6 cellular contexts compared by ENCODE assay signal in genomic region chr6:30615958-30616810, GRCh38. TPM values are rescaled to one million over a fixed set of nuclear protein-coding genes. Genes with fewer than 3 reads are reported as not detected.
A peak's percentile ranks its signal among the peaks of the same experiment; 100 is the strongest.
DNase-seq lines count a peak whose midpoint lies in the region; ATAC-seq, FAIRE-seq and TF ChIP-seq lines count a peak whose summit lies in the region.

No MANE protein-coding gene starts in this region.

- H3K36me3 Mint-ChIP-seq in HFFc6 (ENCODE audit: low read depth) (peaks cover 59% of the 10 kb centered on the region), progenitor cell of endocrine pancreas (ENCODE audit: insufficient read depth) (peaks cover 25% of the 10 kb centered on the region)

- no peak overlapping the region for H2BK15ac ChIP-seq in H1 (ENCODE audit: low read length)

- peak overlapping the region; percentile 71; the same call in 1 of the 2 replicates for H2BK12ac ChIP-seq in H1 (ENCODE audit: low read depth, low read length)

- peak overlapping the region; percentile 97 for H3K4me3 Mint-ChIP-seq in HFFc6
- H3K4me3 Mint-ChIP-seq in progenitor cell of endocrine pancreas (ENCODE audit: low read depth): peak overlapping the region; percentile 100

- no peak overlapping the region for H2AFZ ChIP-seq in H1 (ENCODE audit: low read length)

- CTCF ChIA-PET in H1 (lab: Charles Lee; ENCODE audit: partially characterized antibody): interaction anchor here (1.7 kb wide), 1 partner anchor 15 kb away, joined by 4 read pairs; no protein-coding TSS in a partner anchor

- H4K91ac ChIP-seq in H1 (replicated peaks; ENCODE audit: insufficient read length, low read length): peak overlapping the region; percentile 38

- peak overlapping the region; percentile 57 for H3K56ac ChIP-seq in H1 (replicated peaks; ENCODE audit: insufficient read length, low read depth, low read length)

- H2BK20ac ChIP-seq in H1 (ENCODE audit: low read length): no peak overlapping the region

- H3K9ac ChIP-seq in H1 (replicated peaks in 1 of 4; ENCODE audit: extremely low read depth in 1 of 4, low read depth in 3 of 4, low read length in 3 of 4): peak overlapping the region; percentile 99 to 100 (median 100)

- H2BK5ac ChIP-seq in H1 (ENCODE audit: low read depth, low read length): peak overlapping the region; percentile 89

- DNase-seq in HFFc6 (peak; percentile 23), Peyer's patch (no peak), H1 (ENCODE audit: low read depth in 1 of 2, low spot score in 2 of 2) (no peak), progenitor cell of endocrine pancreas (ENCODE audit: low spot score, unreplicated experiment) (no peak)

- no peak for TF ChIP-seq RAD21 in H1 (IDR thresholded peaks at IDR 0.05 in 1 of 2, conservative IDR thresholded peaks at IDR 0.05 in 1 of 2; ENCODE audit: low read depth in 2 of 2, low read length in 2 of 2)

- H3K9me3 Mint-ChIP-seq in HFFc6: peaks cover 17% of the 10 kb centered on the region
- H3K9me3 Mint-ChIP-seq in progenitor cell of endocrine pancreas (ENCODE audit: low read depth): no peaks in the 10 kb centered on the region

- H4K5ac ChIP-seq in H1 (ENCODE audit: insufficient read length, low read depth, low read length): peak overlapping the region; percentile 86

- POLR2A ChIA-PET in H1 (lab: Charles Lee; ENCODE audit: partially characterized antibody): interaction anchor here (0.7 to 4.8 kb wide), 36 partner anchors 8 to 515 kb away, joined by 3 to 443 read pairs (median 6); partner anchors contain the start of genes ABCF1, ATAT1, C6orf136 and DHX16

- peaks cover 1 to 4% of the 10 kb centered on the region in 2 experiments for H4K20me1 ChIP-seq in H1 (replicated peaks in 1 of 2; ENCODE audit: control insufficient read depth in 1 of 2, insufficient read depth in 2 of 2, low read length in 2 of 2)

- H3K4ac ChIP-seq in H1 (replicated peaks; ENCODE audit: insufficient read length, low read depth, low read length): peak overlapping the region; percentile 70

- H3K27ac ChIP-seq in Peyer's patch (peak overlapping the region; percentile 87 to 97 (median 92)), H1 (ENCODE audit: low read depth, low read length) (peak overlapping the region; percentile 98)

- H3K18ac ChIP-seq in H1 (ENCODE audit: extremely low read depth, low read length): peak overlapping the region; percentile 36; the same call in 1 of the 2 replicates

- H3K4me1 ChIP-seq in Peyer's patch (peaks cover 0 to 31% (median 9%) of the 10 kb centered on the region in 4 donors), H1 (replicated peaks in 1 of 4; ENCODE audit: control insufficient read depth in 3 of 4, insufficient read depth in 4 of 4, low read length in 3 of 4) (peaks cover 0 to 6% (median 4%) of the 10 kb centered on the region in 4 experiments; a peak in 4 of 7 replicates)

- TF ChIP-seq CTCF in HFFc6 (IDR thresholded peaks at IDR 0.05) (no peak), Peyer's patch (IDR thresholded peaks at IDR 0.05) (no peak), H1 (IDR thresholded peaks at IDR 0.05; ENCODE audit: control extremely low read depth in 1 of 3, insufficient read depth in 1 of 3, low read depth in 1 of 3, low read length in 3 of 3) (no peak), progenitor cell of endocrine pancreas (IDR thresholded peaks at IDR 0.05; ENCODE audit: unreplicated experiment) (no peak)

- H3K4me3 ChIP-seq in Peyer's patch (peak overlapping the region; percentile 70 to 86 (median 76)), H1 (ENCODE audit: extremely low read depth in 1 of 4, insufficient read depth in 2 of 4, low read depth in 3 of 4, low read length in 4 of 4) (peak overlapping the region; percentile 90 to 97 (median 96))

- H3K27me3 Mint-ChIP-seq in HFFc6 (ENCODE audit: insufficient read depth): peaks cover 32% of the 10 kb centered on the region
- H3K27me3 Mint-ChIP-seq in progenitor cell of endocrine pancreas: no peaks in the 10 kb centered on the region

- peaks cover 7% of the 10 kb centered on the region; the same call in 1 of the 2 replicates for H3K79me1 ChIP-seq in H1 (ENCODE audit: low read depth, low read length)

- no peak overlapping the region for H3K23ac ChIP-seq in H1 (ENCODE audit: insufficient read length)

- H3K9me3 ChIP-seq in Peyer's patch: no peaks in the 10 kb centered on the region
- no peaks in the 10 kb centered on the region for H3K9me3 ChIP-seq in H1 (ENCODE audit: insufficient read depth in 2 of 2, low read depth in 1 of 2, low read length in 1 of 2)

- H4K8ac ChIP-seq in H1 (ENCODE audit: extremely low read depth, insufficient read depth, low read length): peak overlapping the region; percentile 97; the same call in 1 of the 2 replicates

- peak overlapping the region; percentile 89; the same call in 1 of the 2 replicates for H2AK5ac ChIP-seq in H1 (ENCODE audit: low read depth, low read length)

- no peak overlapping the region for H3K14ac ChIP-seq in H1 (ENCODE audit: insufficient read length)

- no peak for FAIRE-seq in H1 (lab: Jason Lieb, UNC)

- WGBS in H1 (ENCODE audit: extremely low coverage in 1 of 2, insufficient coverage in 1 of 2, insufficient read length in 1 of 2, insufficient replicate concordance in 2 of 2, low coverage in 1 of 2, low lambda C conversion rate in 2 of 2, missing lambda C conversion rate in 1 of 2), 2 experiments: 3 to 100% methylated on average over 1 to 10 of the region's 10 CpGs

- H3K27ac Mint-ChIP-seq in HFFc6 (peak overlapping the region; percentile 99), progenitor cell of endocrine pancreas (peak overlapping the region; percentile 100)

- peaks cover 14% of the 10 kb centered on the region for H3K23me2 ChIP-seq in H1 (ENCODE audit: low read depth, low read length)

- H3K4me1 Mint-ChIP-seq in HFFc6 (ENCODE audit: low read depth): peaks cover 73% of the 10 kb centered on the region
- peaks cover 32% of the 10 kb centered on the region for H3K4me1 Mint-ChIP-seq in progenitor cell of endocrine pancreas (ENCODE audit: low read depth)

- no peak overlapping the region for H2BK120ac ChIP-seq in H1 (replicated peaks; ENCODE audit: low read depth, low read length)

- TF ChIP-seq EP300 in H1 (IDR thresholded peaks at IDR 0.05; ENCODE audit: borderline replicate concordance in 1 of 2, low read depth in 2 of 2, low read length in 2 of 2): no peak

- ATAC-seq in HG03469 (IDR thresholded peaks at IDR 0.05; ENCODE audit: unreplicated experiment): no peak
- no peak for ATAC-seq in GM19328 (IDR thresholded peaks at IDR 0.05; ENCODE audit: unreplicated experiment)

- peaks cover 4 to 63% of the 10 kb centered on the region in 2 experiments; a peak in 3 of 4 replicates for H3K79me2 ChIP-seq in H1 (ENCODE audit: control insufficient read depth in 1 of 2, insufficient read depth in 2 of 2, low read length in 2 of 2)

- H3K4me2 ChIP-seq in H1 (ENCODE audit: insufficient read depth in 1 of 2, low read depth in 2 of 2, low read length in 2 of 2): peak overlapping the region; percentile 96 to 98

- H3K27me3 ChIP-seq in Peyer's patch: no peaks in the 10 kb centered on the region
- no peaks in the 10 kb centered on the region for H3K27me3 ChIP-seq in H1 (replicated peaks in 1 of 4; ENCODE audit: control insufficient read depth in 3 of 4, extremely low read depth in 1 of 4, insufficient read depth in 3 of 4, low read length in 3 of 4)

- TF ChIP-seq POLR2A in Peyer's patch (IDR thresholded peaks at IDR 0.05) (peak in 1 of 2 donors; percentile 21), H1 (IDR thresholded peaks at IDR 0.05; ENCODE audit: control extremely low read depth in 1 of 2, low read depth in 2 of 2, low read length in 2 of 2) (peak; percentile 2 to 85; a peak in 2 of 3 replicates)

- peaks cover 0 to 30% (median 0%) of the 10 kb centered on the region in 3 donors for H3K36me3 ChIP-seq in Peyer's patch
- peaks cover 6 to 41% (median 17%) of the 10 kb centered on the region in 4 experiments for H3K36me3 ChIP-seq in H1 (ENCODE audit: control insufficient read depth in 2 of 4, insufficient read depth in 4 of 4, low read length in 3 of 4)

RNA-seq across cellular contexts. Expression of gene PPP1R10, which starts 0.9 kb away (rescaled TPM):
- total RNA-seq in HFFc6 (2021; fragmentation: NEBNext Ultra II Directional; extraction: Animal tissue kit (Norgen Biotek cat#: 25700)): 10 to 100 TPM; 62.4 to 75.4 (median 71.2) TPM
- total RNA-seq in Peyer's patch (10 to 100 TPM; 47.6 to 74.0 (median 61.3) TPM), progenitor cell of endocrine pancreas (141 and 142 TPM in 2 replicates)
- 78.9 and 89.1 TPM in 2 replicates for total RNA-seq in H1 (2021; fragmentation: NEBNext Ultra II Directional; extraction: Animal tissue kit (Norgen Biotek cat#: 25700))
- 23.9 and 25.3 TPM in 2 replicates for polyA plus RNA-seq in H1 (2011; rRNA removed)
- polyA plus RNA-seq in H1 (2011; cell fraction: cytosol; rRNA removed): 23.3 TPM
- 60.2 TPM for polyA plus RNA-seq in H1 (2011; cell fraction: nucleus; rRNA removed)
- 37.2 to 51.4 TPM (median 42.0 TPM) in 4 replicates for polyA plus RNA-seq in H1 (2012, experiment 1 of 2)
- 36.9 TPM for polyA plus RNA-seq in H1 (2012, experiment 2 of 2)
- 84.8 TPM for polyA plus RNA-seq in H1 (2013, experiment 1 of 2)
- polyA plus RNA-seq in H1 (2013, experiment 2 of 2): 78.1 TPM
- polyA minus RNA-seq in H1 (2011; rRNA and poly(A)+ RNA removed): 110 and 129 TPM in 2 replicates
- polyA minus RNA-seq in H1 (2011; cell fraction: cytosol; rRNA and poly(A)+ RNA removed): 38.1 TPM
- 293 TPM for polyA minus RNA-seq in H1 (2011; cell fraction: nucleus; rRNA and poly(A)+ RNA removed)

RNA-seq across cellular contexts. Expression of gene MRPS18B, which starts 1.5 kb away (rescaled TPM):
- 10 to 100 TPM; 50.7 to 63.4 (median 56.1) TPM for total RNA-seq in HFFc6 (2021; fragmentation: NEBNext Ultra II Directional; extraction: Animal tissue kit (Norgen Biotek cat#: 25700))
- total RNA-seq in Peyer's patch (10 to 100 TPM; 35.3 to 59.8 (median 42.5) TPM), progenitor cell of endocrine pancreas (27.5 and 28.2 TPM in 2 replicates)
- 57.8 and 60.7 TPM in 2 replicates for total RNA-seq in H1 (2021; fragmentation: NEBNext Ultra II Directional; extraction: Animal tissue kit (Norgen Biotek cat#: 25700))
- polyA plus RNA-seq in H1 (2011; rRNA removed): 75.8 and 83.3 TPM in 2 replicates
- 85.9 TPM for polyA plus RNA-seq in H1 (2011; cell fraction: cytosol; rRNA removed)
- 59.8 TPM for polyA plus RNA-seq in H1 (2011; cell fraction: nucleus; rRNA removed)
- 57.4 to 62.5 TPM (median 60.3 TPM) in 4 replicates for polyA plus RNA-seq in H1 (2012, experiment 1 of 2)
- polyA plus RNA-seq in H1 (2012, experiment 2 of 2): 75.9 TPM
- 54.3 TPM for polyA plus RNA-seq in H1 (2013, experiment 1 of 2)
- 49.2 TPM for polyA plus RNA-seq in H1 (2013, experiment 2 of 2)
- polyA minus RNA-seq in H1 (2011; rRNA and poly(A)+ RNA removed): 69.9 and 81.4 TPM in 2 replicates
- 47.1 TPM for polyA minus RNA-seq in H1 (2011; cell fraction: cytosol; rRNA and poly(A)+ RNA removed)
- polyA minus RNA-seq in H1 (2011; cell fraction: nucleus; rRNA and poly(A)+ RNA removed): 20.3 TPM

RNA-seq across cellular contexts. Expression of gene ATAT1, which starts 10.5 kb away (rescaled TPM):
- total RNA-seq in HFFc6 (2021; fragmentation: NEBNext Ultra II Directional; extraction: Animal tissue kit (Norgen Biotek cat#: 25700)): 1 to 10 TPM; 5.2 to 9.3 (median 5.9) TPM
- 10 to 100 TPM in 2 of 4 donors, 1 to 10 TPM in 2; 8.2 to 25.2 (median 15.1) TPM for total RNA-seq in Peyer's patch
- total RNA-seq in H1 (2021; fragmentation: NEBNext Ultra II Directional; extraction: Animal tissue kit (Norgen Biotek cat#: 25700)): 14.6 and 15.9 TPM in 2 replicates
- 14.4 and 18.3 TPM in 2 replicates for polyA plus RNA-seq in H1 (2011; rRNA removed)
- polyA plus RNA-seq in H1 (2011; cell fraction: cytosol; rRNA removed): 13.0 TPM
- polyA plus RNA-seq in H1 (2011; cell fraction: nucleus; rRNA removed): 53.3 TPM
- 19.7 to 26.3 TPM (median 22.8 TPM) in 4 replicates for polyA plus RNA-seq in H1 (2012, experiment 1 of 2)
- 15.1 TPM for polyA plus RNA-seq in H1 (2012, experiment 2 of 2)
- 23.4 TPM for polyA plus RNA-seq in H1 (2013, experiment 1 of 2)
- polyA plus RNA-seq in H1 (2013, experiment 2 of 2): 20.1 TPM
- polyA minus RNA-seq in H1 (2011; rRNA and poly(A)+ RNA removed): 10.8 and 14.8 TPM in 2 replicates
- 7.1 TPM for polyA minus RNA-seq in H1 (2011; cell fraction: cytosol; rRNA and poly(A)+ RNA removed)
- 16.1 TPM for polyA minus RNA-seq in H1 (2011; cell fraction: nucleus; rRNA and poly(A)+ RNA removed)
- 71.2 and 74.2 TPM in 2 replicates for total RNA-seq in progenitor cell of endocrine pancreas

RNA-seq across cellular contexts. Expression of gene C6orf136, which starts 30.7 kb away (rescaled TPM):
- total RNA-seq in HFFc6 (2021; fragmentation: NEBNext Ultra II Directional; extraction: Animal tissue kit (Norgen Biotek cat#: 25700)): 10 to 100 TPM; 12.0 to 19.2 (median 16.4) TPM
- total RNA-seq in Peyer's patch: 100 to 1,000 TPM in 2 of 4 donors, 10 to 100 TPM in 2; 35.5 to 111 (median 83.8) TPM
- 18.2 and 20.8 TPM in 2 replicates for total RNA-seq in H1 (2021; fragmentation: NEBNext Ultra II Directional; extraction: Animal tissue kit (Norgen Biotek cat#: 25700))
- polyA plus RNA-seq in H1 (2011; rRNA removed): 23.1 and 30.4 TPM in 2 replicates
- polyA plus RNA-seq in H1 (2011; cell fraction: cytosol; rRNA removed): 23.9 TPM
- 49.1 TPM for polyA plus RNA-seq in H1 (2011; cell fraction: nucleus; rRNA removed)
- polyA plus RNA-seq in H1 (2012, experiment 1 of 2): 18.9 to 24.6 TPM (median 22.5 TPM) in 4 replicates
- polyA plus RNA-seq in H1 (2012, experiment 2 of 2): 24.5 TPM
- 24.5 TPM for polyA plus RNA-seq in H1 (2013, experiment 1 of 2)
- polyA plus RNA-seq in H1 (2013, experiment 2 of 2): 20.2 TPM
- 7.0 and 10.6 TPM in 2 replicates for polyA minus RNA-seq in H1 (2011; rRNA and poly(A)+ RNA removed)
- 10.5 TPM for polyA minus RNA-seq in H1 (2011; cell fraction: cytosol; rRNA and poly(A)+ RNA removed)
- 17.4 TPM for polyA minus RNA-seq in H1 (2011; cell fraction: nucleus; rRNA and poly(A)+ RNA removed)
- 18.8 and 19.5 TPM in 2 replicates for total RNA-seq in progenitor cell of endocrine pancreas

RNA-seq across cellular contexts. Expression of gene ABCF1, which starts 44.9 kb away (rescaled TPM):
- 10 to 100 TPM; 51.3 to 69.3 (median 63.1) TPM for total RNA-seq in HFFc6 (2021; fragmentation: NEBNext Ultra II Directional; extraction: Animal tissue kit (Norgen Biotek cat#: 25700))
- total RNA-seq in Peyer's patch (100 to 1,000 TPM in 1 of 4 donors, 10 to 100 TPM in 3; 38.6 to 328 (median 45.2) TPM), progenitor cell of endocrine pancreas (72.0 and 78.7 TPM in 2 replicates)
- total RNA-seq in H1 (2021; fragmentation: NEBNext Ultra II Directional; extraction: Animal tissue kit (Norgen Biotek cat#: 25700)): 119 and 123 TPM in 2 replicates
- polyA plus RNA-seq in H1 (2011; rRNA removed): 48.8 and 59.5 TPM in 2 replicates
- polyA plus RNA-seq in H1 (2011; cell fraction: cytosol; rRNA removed): 71.0 TPM
- polyA plus RNA-seq in H1 (2011; cell fraction: nucleus; rRNA removed): 104 TPM
- polyA plus RNA-seq in H1 (2012, experiment 1 of 2): 112 to 134 TPM (median 123 TPM) in 4 replicates
- polyA plus RNA-seq in H1 (2012, experiment 2 of 2): 36.5 TPM
- 91.5 TPM for polyA plus RNA-seq in H1 (2013, experiment 1 of 2)
- polyA plus RNA-seq in H1 (2013, experiment 2 of 2): 94.1 TPM
- 84.1 and 96.9 TPM in 2 replicates for polyA minus RNA-seq in H1 (2011; rRNA and poly(A)+ RNA removed)
- polyA minus RNA-seq in H1 (2011; cell fraction: cytosol; rRNA and poly(A)+ RNA removed): 62.4 TPM
- polyA minus RNA-seq in H1 (2011; cell fraction: nucleus; rRNA and poly(A)+ RNA removed): 48.9 TPM
